ENCODE assay signal across 17 cellular contexts in the genomic region with DNA sequence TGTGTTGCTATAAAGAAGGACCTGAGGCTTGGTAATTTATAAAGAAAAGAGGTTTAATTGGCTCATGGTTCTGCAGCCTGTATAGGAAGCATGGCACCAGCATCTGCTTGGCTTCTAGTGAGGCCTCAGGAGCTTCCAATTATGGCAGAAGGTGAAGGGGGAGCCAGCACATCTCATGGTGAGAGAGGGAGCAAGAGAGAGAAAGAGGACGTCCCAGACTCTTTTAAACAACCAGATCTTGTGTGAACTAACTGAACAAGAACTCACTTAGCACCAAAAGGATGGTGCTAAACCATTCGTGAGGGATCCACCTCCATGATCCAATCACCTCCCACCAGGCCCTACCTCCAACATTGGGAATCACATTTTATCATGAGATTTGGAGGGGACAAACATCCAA. TPM values are rescaled to one million over a fixed set of nuclear protein-coding genes. Genes with fewer than 3 reads are reported as not detected.
"Had no signal": no experiment of that assay in that cellular context is flagged by ENCODE, and none has a peak within 500 bp of the region (broad histone marks: within the 10 kb centered on the region; RNA-seq: fewer than 3 reads in every experiment).

No MANE protein-coding gene starts in this region.

- ATAC-seq: body of pancreas; left lung; mucosa of descending colon; naive thymus-derived CD8-positive, alpha-beta T cell had no signal

- H3K4me3 ChIP-seq: body of pancreas, left lung, mucosa of descending colon, sigmoid colon, stomach, testis had no signal

- H3K79me2 ChIP-seq: parathyroid adenoma had no signal

- H3K36me3 ChIP-seq: left lung, sigmoid colon, stomach had no signal

- H3K9me3 ChIP-seq: body of pancreas, left lung, mucosa of descending colon, sigmoid colon, stomach, testis had no signal

- H3K4me3 Mint-ChIP-seq: naive thymus-derived CD8-positive, alpha-beta T cell had no signal

- H3K9ac ChIP-seq: parathyroid adenoma had no signal

- H3K27me3 ChIP-seq: body of pancreas, left lung, sigmoid colon, stomach, testis had no signal

- H3K9me3 Mint-ChIP-seq: activated naive CD4-positive, alpha-beta T cell treated with anti-CD3 and anti-CD28 coated beads, Interleukin-2, amount 50 U/mL, for 72 hours; naive thymus-derived CD8-positive, alpha-beta T cell had no signal

- DNase-seq: activated CD4-positive, alpha-beta T cell treated with anti-CD3 and anti-CD28 coated beads, Interleukin-2, amount 50 U/mL, for 1 hour; activated effector memory CD4-positive, alpha-beta T cell treated with anti-CD3 and anti-CD28 coated beads, Interleukin-2, amount 50 U/mL, for 16 hours; amniotic stem cell; body of pancreas; dermis blood vessel endothelial cell; hippocampal formation; kidney; left lung; mucosa of descending colon; naive thymus-derived CD8-positive, alpha-beta T cell; sigmoid colon; stimulated activated CD4-positive, alpha-beta T cell treated with anti-CD3 and anti-CD28 coated beads, Interleukin-1b, Interleukin-23, amount 100 ng/mL, for 48 hours; stomach; testis had no signal

- H2AFZ ChIP-seq: parathyroid adenoma had no signal

- H3K4me1 ChIP-seq: parathyroid adenoma, testis had no signal

- H3K36me3 Mint-ChIP-seq: naive thymus-derived CD8-positive, alpha-beta T cell had no signal

- H3K27ac ChIP-seq: body of pancreas, left lung, parathyroid adenoma, stomach, testis had no signal

RNA-seq across cellular contexts. Expression of gene SYT16, which starts 56.4 kb away (rescaled TPM):
- total RNA-seq: activated CD8-positive, alpha-beta memory T cell treated with anti-CD3 and anti-CD28 coated beads for 36 hours; activated naive CD4-positive, alpha-beta T cell treated with anti-CD3 and anti-CD28 coated beads, Interleukin-2, amount 50 U/mL, for 72 hours; naive thymus-derived CD8-positive, alpha-beta T cell had no signal
- polyA plus RNA-seq: naive thymus-derived CD8-positive, alpha-beta T cell had no signal
